1 cellular context compared by ENCODE assay signal in the genomic region with DNA sequence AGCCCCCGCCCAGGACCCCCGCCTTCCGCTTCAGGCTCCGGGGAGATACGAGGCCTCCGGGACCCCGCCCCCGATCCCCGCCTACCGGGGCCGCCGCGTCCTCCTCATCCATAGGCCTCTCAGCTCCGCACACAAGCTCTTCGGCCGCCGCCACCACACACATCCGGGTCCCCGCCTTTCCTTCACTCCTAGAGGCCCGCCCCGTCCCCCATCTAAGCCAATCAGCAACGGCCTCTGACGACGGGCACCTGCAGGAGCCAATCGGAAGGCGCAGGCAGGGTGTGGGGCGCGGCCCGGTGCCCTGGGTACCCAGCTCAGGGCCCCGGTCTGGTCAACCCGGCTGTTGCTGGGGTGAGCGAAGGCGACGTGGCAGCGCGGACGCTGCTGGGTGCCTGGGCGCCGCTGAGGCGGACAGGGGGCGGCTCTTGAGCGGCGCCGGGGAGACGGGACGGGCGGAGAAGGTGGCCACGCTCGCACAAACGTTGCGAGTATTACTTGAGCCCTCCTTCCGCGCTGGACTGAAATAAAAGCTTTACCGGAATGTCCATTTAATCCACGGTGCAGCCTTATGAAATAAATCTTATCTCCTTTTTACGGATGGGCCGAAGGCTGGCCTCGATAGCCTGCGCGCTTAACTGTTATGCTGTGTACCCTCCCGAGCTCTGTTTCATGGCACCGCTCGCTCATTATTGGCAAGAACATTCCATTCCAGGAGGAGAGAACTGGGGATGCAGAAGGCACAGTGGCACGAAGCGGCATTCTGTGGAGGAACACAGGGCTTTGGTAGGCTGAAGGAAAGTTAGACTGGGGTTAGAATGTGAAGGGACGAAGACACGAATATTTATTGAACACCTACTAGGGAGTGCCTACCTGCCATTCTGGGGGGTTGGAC.
TF ChIP-seq lines count a peak whose summit lies in the region.

A gene with protein sequence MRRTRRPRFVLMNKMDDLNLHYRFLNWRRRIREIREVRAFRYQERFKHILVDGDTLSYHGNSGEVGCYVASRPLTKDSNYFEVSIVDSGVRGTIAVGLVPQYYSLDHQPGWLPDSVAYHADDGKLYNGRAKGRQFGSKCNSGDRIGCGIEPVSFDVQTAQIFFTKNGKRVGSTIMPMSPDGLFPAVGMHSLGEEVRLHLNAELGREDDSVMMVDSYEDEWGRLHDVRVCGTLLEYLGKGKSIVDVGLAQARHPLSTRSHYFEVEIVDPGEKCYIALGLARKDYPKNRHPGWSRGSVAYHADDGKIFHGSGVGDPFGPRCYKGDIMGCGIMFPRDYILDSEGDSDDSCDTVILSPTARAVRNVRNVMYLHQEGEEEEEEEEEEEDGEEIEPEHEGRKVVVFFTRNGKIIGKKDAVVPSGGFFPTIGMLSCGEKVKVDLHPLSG (minus strand): TSS at position 165 of the 892 bp plus-strand sequence. CDS start 57 bp downstream, at position 108.

TF ChIP-seq in HCT116, 20 proteins besides CTCF, POLR2A, EP300 and RAD21 (continued from another document):
- TF ChIP-seq, protein P1, sequence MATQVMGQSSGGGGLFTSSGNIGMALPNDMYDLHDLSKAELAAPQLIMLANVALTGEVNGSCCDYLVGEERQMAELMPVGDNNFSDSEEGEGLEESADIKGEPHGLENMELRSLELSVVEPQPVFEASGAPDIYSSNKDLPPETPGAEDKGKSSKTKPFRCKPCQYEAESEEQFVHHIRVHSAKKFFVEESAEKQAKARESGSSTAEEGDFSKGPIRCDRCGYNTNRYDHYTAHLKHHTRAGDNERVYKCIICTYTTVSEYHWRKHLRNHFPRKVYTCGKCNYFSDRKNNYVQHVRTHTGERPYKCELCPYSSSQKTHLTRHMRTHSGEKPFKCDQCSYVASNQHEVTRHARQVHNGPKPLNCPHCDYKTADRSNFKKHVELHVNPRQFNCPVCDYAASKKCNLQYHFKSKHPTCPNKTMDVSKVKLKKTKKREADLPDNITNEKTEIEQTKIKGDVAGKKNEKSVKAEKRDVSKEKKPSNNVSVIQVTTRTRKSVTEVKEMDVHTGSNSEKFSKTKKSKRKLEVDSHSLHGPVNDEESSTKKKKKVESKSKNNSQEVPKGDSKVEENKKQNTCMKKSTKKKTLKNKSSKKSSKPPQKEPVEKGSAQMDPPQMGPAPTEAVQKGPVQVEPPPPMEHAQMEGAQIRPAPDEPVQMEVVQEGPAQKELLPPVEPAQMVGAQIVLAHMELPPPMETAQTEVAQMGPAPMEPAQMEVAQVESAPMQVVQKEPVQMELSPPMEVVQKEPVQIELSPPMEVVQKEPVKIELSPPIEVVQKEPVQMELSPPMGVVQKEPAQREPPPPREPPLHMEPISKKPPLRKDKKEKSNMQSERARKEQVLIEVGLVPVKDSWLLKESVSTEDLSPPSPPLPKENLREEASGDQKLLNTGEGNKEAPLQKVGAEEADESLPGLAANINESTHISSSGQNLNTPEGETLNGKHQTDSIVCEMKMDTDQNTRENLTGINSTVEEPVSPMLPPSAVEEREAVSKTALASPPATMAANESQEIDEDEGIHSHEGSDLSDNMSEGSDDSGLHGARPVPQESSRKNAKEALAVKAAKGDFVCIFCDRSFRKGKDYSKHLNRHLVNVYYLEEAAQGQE (IDR thresholded peaks at IDR 0.05; ENCODE audit: low read depth) = no peak
- TF ChIP-seq TCF7L2 (IDR thresholded peaks at IDR 0.05; ENCODE audit: borderline replicate concordance, extremely low read depth, insufficient read depth, insufficient read length) (no peak), JUND (IDR thresholded peaks at IDR 0.05) (no peak), ZFX (IDR thresholded peaks at IDR 0.05) (peak; percentile 50; the same call in 1 of the 2 replicates), EZH2 (IDR thresholded peaks at IDR 0.05) (no peak), YY1 (IDR thresholded peaks at IDR 0.05; ENCODE audit: extremely low read depth, insufficient replicate concordance, low read depth, low read length) (peak; percentile 22), ELF1 (IDR thresholded peaks at IDR 0.05; ENCODE audit: borderline replicate concordance, low read depth) (peak; percentile 33; the same call in 1 of the 2 replicates), SIN3A (IDR thresholded peaks at IDR 0.05; ENCODE audit: low read depth) (no peak; the same call in none of the 2 replicates), SP1 (IDR thresholded peaks at IDR 0.05; ENCODE audit: low read depth) (peak; percentile 99), ZNF274 (IDR thresholded peaks at IDR 0.05; ENCODE audit: low read depth, low read length) (no peak), CBX3 (IDR thresholded peaks at IDR 0.05; ENCODE audit: low read depth) (no peak; the same call in 1 of the 2 replicates), SRF (IDR thresholded peaks at IDR 0.05; ENCODE audit: low read depth) (no peak), CEBPB (IDR thresholded peaks at IDR 0.05; ENCODE audit: low read depth) (no peak), POLR2AphosphoS5 (IDR thresholded peaks at IDR 0.05; ENCODE audit: low read depth, low read length) (peak; percentile 93)
- TF ChIP-seq, protein P2, sequence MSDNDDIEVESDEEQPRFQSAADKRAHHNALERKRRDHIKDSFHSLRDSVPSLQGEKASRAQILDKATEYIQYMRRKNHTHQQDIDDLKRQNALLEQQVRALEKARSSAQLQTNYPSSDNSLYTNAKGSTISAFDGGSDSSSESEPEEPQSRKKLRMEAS (IDR thresholded peaks at IDR 0.05) = peak; percentile 25; the same call in 1 of the 2 replicates
- TF ChIP-seq, protein P3, sequence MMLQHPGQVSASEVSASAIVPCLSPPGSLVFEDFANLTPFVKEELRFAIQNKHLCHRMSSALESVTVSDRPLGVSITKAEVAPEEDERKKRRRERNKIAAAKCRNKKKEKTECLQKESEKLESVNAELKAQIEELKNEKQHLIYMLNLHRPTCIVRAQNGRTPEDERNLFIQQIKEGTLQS (IDR thresholded peaks at IDR 0.05) = no peak
- TF ChIP-seq, protein P4, sequence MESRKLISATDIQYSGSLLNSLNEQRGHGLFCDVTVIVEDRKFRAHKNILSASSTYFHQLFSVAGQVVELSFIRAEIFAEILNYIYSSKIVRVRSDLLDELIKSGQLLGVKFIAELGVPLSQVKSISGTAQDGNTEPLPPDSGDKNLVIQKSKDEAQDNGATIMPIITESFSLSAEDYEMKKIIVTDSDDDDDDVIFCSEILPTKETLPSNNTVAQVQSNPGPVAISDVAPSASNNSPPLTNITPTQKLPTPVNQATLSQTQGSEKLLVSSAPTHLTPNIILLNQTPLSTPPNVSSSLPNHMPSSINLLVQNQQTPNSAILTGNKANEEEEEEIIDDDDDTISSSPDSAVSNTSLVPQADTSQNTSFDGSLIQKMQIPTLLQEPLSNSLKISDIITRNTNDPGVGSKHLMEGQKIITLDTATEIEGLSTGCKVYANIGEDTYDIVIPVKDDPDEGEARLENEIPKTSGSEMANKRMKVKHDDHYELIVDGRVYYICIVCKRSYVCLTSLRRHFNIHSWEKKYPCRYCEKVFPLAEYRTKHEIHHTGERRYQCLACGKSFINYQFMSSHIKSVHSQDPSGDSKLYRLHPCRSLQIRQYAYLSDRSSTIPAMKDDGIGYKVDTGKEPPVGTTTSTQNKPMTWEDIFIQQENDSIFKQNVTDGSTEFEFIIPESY (IDR thresholded peaks at IDR 0.05; ENCODE audit: extremely low read depth, insufficient replicate concordance, low read length) = no peak
